In the genomic region with DNA sequence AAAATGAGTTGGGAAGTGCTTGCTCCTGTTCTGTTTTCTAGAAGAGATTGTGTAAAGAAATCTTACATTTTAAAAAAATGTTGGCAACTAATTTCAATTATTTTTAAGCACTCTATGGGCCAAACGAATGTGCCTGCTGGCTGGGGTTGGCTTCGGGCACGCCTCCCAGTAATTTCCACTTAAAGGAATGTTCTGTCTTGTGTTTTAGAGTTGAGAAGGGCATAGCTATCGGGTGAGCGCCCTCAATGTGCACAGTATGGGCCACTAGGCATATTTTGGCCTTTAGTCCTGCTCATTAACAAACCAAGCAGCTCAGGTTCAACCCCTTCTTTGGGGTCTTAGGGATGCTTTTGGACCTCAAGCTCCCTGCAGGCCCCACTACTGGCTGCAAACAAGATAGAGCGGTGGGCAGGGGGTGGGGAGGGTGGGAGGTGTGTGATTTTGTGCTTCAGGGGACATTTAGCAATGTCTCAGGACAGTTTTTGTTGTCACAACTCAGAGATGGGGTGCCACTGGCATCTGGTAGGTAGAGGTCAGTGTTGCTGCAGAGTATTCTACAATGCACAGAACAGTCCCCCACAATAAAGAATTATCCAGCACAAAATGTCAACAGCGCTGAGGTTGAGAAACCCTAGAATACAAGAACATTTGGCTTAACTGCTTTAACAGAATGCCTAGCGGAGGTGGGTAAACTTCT, we compare ENCODE assay signal across 14 cellular contexts. TPM values are rescaled to one million over a fixed set of nuclear protein-coding genes. Genes with fewer than 3 reads are reported as not detected.
DNase-seq lines count a peak whose midpoint lies in the region; TF ChIP-seq lines count a peak whose summit lies in the region.
"Had no signal": no experiment of that assay in that cellular context is flagged by ENCODE, and none has a peak within 500 bp of the region (broad histone marks: within the 10 kb centered on the region; RNA-seq: fewer than 3 reads in every experiment).

No MANE protein-coding gene starts in this region.

- H3K4me3 ChIP-seq in H7 (ENCODE audit: insufficient read depth, low read depth, low read length), result no peak overlapping the region
- no peak overlapping the region for H3K4me3 ChIP-seq in kidney epithelial cell (ENCODE audit: low read depth, low read length)
- H3K4me3 ChIP-seq in subcutaneous abdominal adipose tissue (ENCODE audit: low read depth in 1 of 5, low read length in 5 of 5), result no peak overlapping the region
- no peak overlapping the region for H3K4me3 ChIP-seq in BE2C (ENCODE audit: low read depth, low read length)
- H3K4me3 ChIP-seq: colonic mucosa had no signal

- H3K9me3 ChIP-seq in subcutaneous abdominal adipose tissue (ENCODE audit: control insufficient read depth in 5 of 5, low read length in 5 of 5) (no peaks in the 10 kb centered on the region), BE2C (no peaks in the 10 kb centered on the region)
- H3K9me3 ChIP-seq: colonic mucosa had no signal

- H3K27ac ChIP-seq in subcutaneous abdominal adipose tissue (ENCODE audit: low read depth, low read length), result peak overlapping the region; percentile 48
- H3K27ac ChIP-seq: colonic mucosa had no signal

- peak; percentile 37 for DNase-seq in H7
- peak; percentile 57 for DNase-seq in astrocyte of the hippocampus (ENCODE audit: low read depth, low spot score)
- no peak for DNase-seq in kidney epithelial cell (ENCODE audit: low read depth)
- DNase-seq in Kasumi-1 (lab: John Stamatoyannopoulos, UW), result no peak
- DNase-seq in ureter (ENCODE audit: low spot score), result no peak
- no peak for DNase-seq in activated CD4-positive, alpha-beta T cell treated with anti-CD3 and anti-CD28 coated beads, Interleukin-2, amount 50 U/mL, for 1 hour
- no peak for DNase-seq in BE2C
- DNase-seq: activated naive CD8-positive, alpha-beta T cell treated with anti-CD3 and anti-CD28 coated beads, Interleukin-2, amount 10 ng/mL, durations not matched to agents 7 days and 5 days; activated T-cell treated with anti-CD3 and anti-CD28 coated beads for 4 hours; colonic mucosa; erythroblast; NCI-H1048; OCI-M1 had no signal

- H3K36me3 ChIP-seq in H7 (replicated peaks; ENCODE audit: control insufficient read depth, insufficient read depth, low read length), result no peaks in the 10 kb centered on the region
- no peaks in the 10 kb centered on the region for H3K36me3 ChIP-seq in kidney epithelial cell (ENCODE audit: control insufficient read depth, insufficient read depth, low read length)
- H3K36me3 ChIP-seq in subcutaneous abdominal adipose tissue (ENCODE audit: control insufficient read depth in 5 of 5, insufficient read depth in 5 of 5, low read length in 5 of 5), result peaks cover 0 to 2% (median 0%) of the 10 kb centered on the region in 5 donors
- no peaks in the 10 kb centered on the region for H3K36me3 ChIP-seq in BE2C
- H3K36me3 ChIP-seq: colonic mucosa had no signal

- H3K9ac ChIP-seq in subcutaneous abdominal adipose tissue (ENCODE audit: low read length in 5 of 5), result no peak overlapping the region

- H3K4me1 ChIP-seq in subcutaneous abdominal adipose tissue (ENCODE audit: control insufficient read depth in 5 of 5, insufficient read depth in 5 of 5, low read length in 5 of 5), result peaks cover 2 to 36% (median 20%) of the 10 kb centered on the region in 5 donors
- no peaks in the 10 kb centered on the region for H3K4me1 ChIP-seq in BE2C
- H3K4me1 ChIP-seq: colonic mucosa had no signal

- no peaks in the 10 kb centered on the region for H3K27me3 ChIP-seq in H7 (ENCODE audit: control insufficient read depth, insufficient read depth, low read length)
- H3K27me3 ChIP-seq in kidney epithelial cell (ENCODE audit: control insufficient read depth, insufficient read depth, low read length), result no peaks in the 10 kb centered on the region
- no peaks in the 10 kb centered on the region for H3K27me3 ChIP-seq in subcutaneous abdominal adipose tissue (ENCODE audit: control insufficient read depth in 5 of 5, insufficient read depth in 4 of 5, low read length in 5 of 5)
- H3K27me3 ChIP-seq in BE2C, result no peaks in the 10 kb centered on the region
- H3K27me3 ChIP-seq: colonic mucosa had no signal

- TF ChIP-seq CTCF in kidney epithelial cell (IDR thresholded peaks at IDR 0.05; ENCODE audit: insufficient read depth, low read length, poor library complexity, severe bottlenecking) (peak; percentile 8), BE2C (IDR thresholded peaks at IDR 0.05; ENCODE audit: low read depth, low read length) (no peak)

RNA-seq across cellular contexts. Expression of a gene that starts 40.7 kb away (rescaled TPM):
- total RNA-seq in H7 (2014; rRNA removed; shearing (Covaris generic)), result 8.8 and 11.8 TPM in 2 replicates
- total RNA-seq in kidney epithelial cell, result 25.2 and 26.9 TPM in 2 replicates
- 98.1 TPM for total RNA-seq in ureter
- 89.4 TPM for polyA plus RNA-seq in BE2C (2012; ENCODE audit: insufficient read depth, insufficient read length, low read depth)
- total RNA-seq: activated naive CD8-positive, alpha-beta T cell treated with anti-CD3 and anti-CD28 coated beads, Interleukin-2, amount 10 ng/mL, durations not matched to agents 7 days and 5 days had no signal

RNA-seq across cellular contexts. Expression of a gene that starts 54.6 kb away (rescaled TPM):
- 85.0 and 99.4 TPM in 2 replicates for total RNA-seq in H7 (2014; rRNA removed; shearing (Covaris generic))
- total RNA-seq in kidney epithelial cell, result 53.4 and 56.8 TPM in 2 replicates
- 73.7 TPM for total RNA-seq in ureter
- polyA plus RNA-seq in BE2C (2012; ENCODE audit: insufficient read depth, insufficient read length, low read depth), result 42.4 TPM

Comparison
In these comparisons a context has a peak if more than half of its experiments do, and no peak if none do; other contexts are left out.
1. DNase-seq: peak in H7 (single experiment) and astrocyte of the hippocampus (single experiment); none in kidney epithelial cell (single experiment), Kasumi-1 (0 of 2), ureter (single experiment), activated CD4-positive, alpha-beta T cell treated with anti-CD3 and anti-CD28 coated beads, Interleukin-2, amount 50 U/mL, for 1 hour (single experiment) and BE2C (single experiment).